In the genomic region with DNA sequence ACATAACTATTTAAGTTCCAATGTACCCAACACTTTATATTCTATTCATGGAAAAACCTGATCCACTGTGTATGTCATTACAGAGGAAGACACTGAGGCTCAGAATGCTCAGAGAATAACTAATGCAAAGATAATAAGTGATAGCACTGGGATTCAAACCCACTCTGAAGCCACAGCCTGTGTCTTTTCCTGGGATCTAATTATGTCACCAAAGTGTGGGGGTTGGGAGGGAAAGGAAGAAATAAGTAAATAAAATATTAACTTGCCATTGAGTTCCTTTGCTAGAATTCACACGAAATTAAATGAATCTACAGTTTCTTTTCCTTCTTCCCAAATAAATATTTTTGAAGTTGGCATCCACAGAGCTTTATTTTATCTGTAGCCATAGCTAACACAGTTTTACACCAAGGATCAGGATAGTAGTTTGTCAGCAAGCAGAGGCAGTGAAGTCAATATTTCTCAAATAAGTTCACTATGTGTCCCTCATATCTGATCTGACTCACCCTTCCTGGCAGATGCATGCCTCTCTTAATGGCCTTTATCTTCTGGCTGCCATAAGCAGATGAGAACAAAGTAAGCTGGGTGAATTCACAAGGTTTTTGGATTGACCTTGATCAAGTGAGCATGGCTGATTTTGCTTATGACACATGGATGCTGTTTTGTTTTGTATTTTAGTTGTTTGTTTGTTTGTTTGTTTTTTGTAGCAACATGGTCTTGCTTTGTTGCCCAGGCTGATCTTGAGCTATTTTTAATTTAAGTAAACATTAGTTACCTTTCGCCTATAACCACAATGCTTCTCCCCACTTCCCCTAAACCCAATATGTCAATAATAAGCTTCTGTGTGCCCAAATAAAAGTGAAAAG, we compare ENCODE assay signal across 8 cellular contexts. TPM values are rescaled to one million over a fixed set of nuclear protein-coding genes. Genes with fewer than 3 reads are reported as not detected.
DNase-seq lines count a peak whose midpoint lies in the region; ATAC-seq and TF ChIP-seq lines count a peak whose summit lies in the region.

No MANE protein-coding gene starts in this region.

- H3K27ac Mint-ChIP-seq in natural killer cell, result no peak overlapping the region

- peak; percentile 68 for DNase-seq in NCI-H226
- DNase-seq in left lobe of liver (ENCODE audit: low spot score), result no peak
- no peak for DNase-seq in esophagus muscularis mucosa (ENCODE audit: extremely low spot score)
- no peak for DNase-seq in natural killer cell
- DNase-seq in uterus, result no peak
- DNase-seq in NCI-H748 (lab: John Stamatoyannopoulos, UW; ENCODE audit: unreplicated experiment), result no peak

- H3K36me3 ChIP-seq in esophagus muscularis mucosa, result no peaks in the 10 kb centered on the region
- H3K36me3 ChIP-seq in uterus, result no peaks in the 10 kb centered on the region

- H3K36me3 Mint-ChIP-seq in natural killer cell, result peaks cover 8% of the 10 kb centered on the region

- 51% methylated on average over 2 of the region's 2 CpGs for WGBS in esophagus muscularis mucosa

- H3K4me1 ChIP-seq in esophagus muscularis mucosa (peaks cover 0 to under 1% (median 0%) of the 10 kb centered on the region in 4 donors), uterus (no peaks in the 10 kb centered on the region)

- H3K27me3 Mint-ChIP-seq in natural killer cell (ENCODE audit: low read depth in 2 of 2), result peaks cover 30 to 59% of the 10 kb centered on the region in 2 donors

- TF ChIP-seq EP300 in esophagus muscularis mucosa (IDR thresholded peaks at IDR 0.05), result no peak

- H3K27ac ChIP-seq in esophagus muscularis mucosa (replicated peaks in 1 of 4), result no peak overlapping the region
- H3K27ac ChIP-seq in uterus, result no peak overlapping the region

- peaks cover 0 to 13% (median 6%) of the 10 kb centered on the region in 4 donors for H3K9me3 ChIP-seq in esophagus muscularis mucosa
- H3K9me3 ChIP-seq in uterus, result no peaks in the 10 kb centered on the region

- H3K9me3 Mint-ChIP-seq in natural killer cell, result peaks cover 0 to 2% of the 10 kb centered on the region in 2 donors

- TF ChIP-seq POLR2A in esophagus muscularis mucosa (IDR thresholded peaks at IDR 0.05; ENCODE audit: low read depth) (no peak), uterus (IDR thresholded peaks at IDR 0.05) (no peak)

- TF ChIP-seq CTCF in esophagus muscularis mucosa (IDR thresholded peaks at IDR 0.05), result no peak
- no peak for TF ChIP-seq CTCF in natural killer cell (IDR thresholded peaks at IDR 0.05)
- no peak for TF ChIP-seq CTCF in uterus (IDR thresholded peaks at IDR 0.05)

- H3K4me3 ChIP-seq in esophagus muscularis mucosa (no peak overlapping the region), uterus (no peak overlapping the region)

- H3K4me3 Mint-ChIP-seq in natural killer cell, result no peak overlapping the region

- no peaks in the 10 kb centered on the region for H3K4me1 Mint-ChIP-seq in natural killer cell

- ATAC-seq in GM18498 (IDR thresholded peaks at IDR 0.05; ENCODE audit: unreplicated experiment) (peak; percentile 54), HG02588 (IDR thresholded peaks at IDR 0.05; ENCODE audit: unreplicated experiment) (peak; percentile 45), left lobe of liver (peak; percentile 78), natural killer cell (no peak)

- H3K27me3 ChIP-seq in esophagus muscularis mucosa (peaks cover 0 to 35% (median 0%) of the 10 kb centered on the region in 4 donors), uterus (no peaks in the 10 kb centered on the region)

- intact Hi-C loops in esophagus muscularis mucosa (cut with DNase I), result no loop called here
- intact Hi-C loops in natural killer cell (cut with micrococcal nuclease), result no loop called here
- intact Hi-C loops in uterus (cut with DNase I; ENCODE audit: low total_unique reads), result no loop called here

RNA-seq across cellular contexts. Expression of gene RAPGEF5, which starts 6.3 kb away (rescaled TPM):
- 21.2 TPM for total RNA-seq in left lobe of liver
- total RNA-seq in esophagus muscularis mucosa, result 10 to 100 TPM; 21.2 to 27.0 (median 24.1) TPM
- total RNA-seq in natural killer cell, result under 1 TPM in 2 of 3 donors, not detected in 1; 0.26 to 0.33 TPM
- total RNA-seq in uterus, result 100 to 1,000 TPM in 1 of 4 donors, 10 to 100 TPM in 3; 44.7 to 124 (median 55.1) TPM

Comparison
In these comparisons a context has a peak if more than half of its experiments do, and no peak if none do; other contexts are left out.
1. ATAC-seq: peak in GM18498 (single experiment), HG02588 (single experiment) and left lobe of liver (single experiment); none in natural killer cell (0 of 3).
2. RNA of gene RAPGEF5, which starts 6.3 kb away (total RNA-seq): 44.7 to 124 TPM in uterus, 21.2 to 27.0 TPM in esophagus muscularis mucosa and 21.2 TPM in left lobe of liver (single experiment); 0.26 to 0.33 TPM in natural killer cell; every median in the first group is over 10 times any median in the second.